Comparison of ENCODE assay signal across 8 cellular contexts in genomic region chr20:38446441-38447209, GRCh38. TPM values are rescaled to one million over a fixed set of nuclear protein-coding genes. Genes with fewer than 3 reads are reported as not detected.
DNase-seq lines count a peak whose midpoint lies in the region; ATAC-seq and TF ChIP-seq lines count a peak whose summit lies in the region.

No MANE protein-coding gene starts in this region.

- peak; percentile 75 for ATAC-seq in HG03196 (IDR thresholded peaks at IDR 0.05; ENCODE audit: unreplicated experiment)
- peak; percentile 88 for ATAC-seq in activated B cell treated with CpG ODN at 0.5 μM for 24 hours (ENCODE audit: low read depth)

- peaks cover 7% of the 10 kb centered on the region for H3K27me3 Mint-ChIP-seq in activated B cell treated with CpG ODN at 0.5 μM for 24 hours

- peaks cover 29% of the 10 kb centered on the region for H3K4me1 Mint-ChIP-seq in activated B cell treated with CpG ODN at 0.5 μM for 24 hours

- DNase-seq in AG08396 (ENCODE audit: low spot score) (peak; percentile 91), NCI-H226 (peak; percentile 83), activated B cell treated with CpG ODN at 0.5 μM for 24 hours (peak; percentile 93), caudate nucleus (lab: John Stamatoyannopoulos, UW) (peak in 58 of 61 donors; percentile 39 to 89 (median 76)), inferior parietal cortex (ENCODE audit: extremely low spot score) (peak; percentile 91), smooth muscle cell of the brain vasculature (ENCODE audit: low read depth, low spot score) (peak; percentile 85)

- POLR2A ChIA-PET in activated B cell treated with CpG ODN at 0.5 μM for 24 hours (lab: Charles Lee) = interaction anchor here (0.6 to 5.5 kb wide), 6 partner anchors 9 to 1073 kb away, joined by 3 to 239 read pairs (median 12); partner anchors contain the start of genes RALGAPB, RPRD1B, SNHG17 and TTI1

- peaks cover 31% of the 10 kb centered on the region for H3K36me3 Mint-ChIP-seq in activated B cell treated with CpG ODN at 0.5 μM for 24 hours (ENCODE audit: low read depth)

- H3K27ac ChIP-seq in caudate nucleus (ENCODE audit: low read depth, low read length) = peak overlapping the region; percentile 58

- peak overlapping the region; percentile 74 for H3K27ac Mint-ChIP-seq in activated B cell treated with CpG ODN at 0.5 μM for 24 hours

- intact Hi-C loops in activated B cell treated with CpG ODN at 0.5 μM for 24 hours (cut with micrococcal nuclease) = loop anchor here (1.0 to 10.0 kb wide), 4 partner anchors 11 to 518 kb away; partner anchors contain the start of genes ACTR5, DHX35, RALGAPB and SNHG17

- H3K4me3 Mint-ChIP-seq in activated B cell treated with CpG ODN at 0.5 μM for 24 hours = peak overlapping the region; percentile 87

- in situ Hi-C loops in GM18951 (cut with MboI; ENCODE audit: low sequenced_read_pairs, unreplicated experiment) = no loop called here

- CTCF ChIA-PET in activated B cell treated with CpG ODN at 0.5 μM for 24 hours (lab: Charles Lee) = interaction anchor here (0.6 to 3.3 kb wide), 9 partner anchors 9 to 38 kb away, joined by 3 to 102 read pairs (median 5); partner anchors contain the start of genes RALGAPB and SNHG17

- peak; percentile 66 for TF ChIP-seq CTCF in activated B cell treated with CpG ODN at 0.5 μM for 24 hours (IDR thresholded peaks at IDR 0.05)

- no peaks in the 10 kb centered on the region for H3K9me3 Mint-ChIP-seq in activated B cell treated with CpG ODN at 0.5 μM for 24 hours

- TF ChIP-seq POLR2A in GM18951 (IDR thresholded peaks at IDR 0.05; ENCODE audit: extremely low read depth, insufficient read depth, insufficient read length) = peak; percentile 95

RNA-seq across cellular contexts. Expression of gene SNHG17, which starts 11.5 kb away (rescaled TPM):
- 62.6 and 75.2 TPM in 2 replicates for total RNA-seq in activated B cell treated with CpG ODN at 0.5 μM for 24 hours

RNA-seq across cellular contexts. Expression of gene RALGAPB, which starts 26.0 kb away (rescaled TPM):
- 40.2 and 48.3 TPM in 2 replicates for total RNA-seq in activated B cell treated with CpG ODN at 0.5 μM for 24 hours

Comparison
In these comparisons a context has a peak if more than half of its experiments do, and no peak if none do; other contexts are left out.
1. Peak in every context shown above with its lines: DNase-seq, ATAC-seq and H3K27ac ChIP-seq.